In genomic region chr17:68440526-68440925, GRCh38 we compare ENCODE assay signal across 1 cellular context.
TF ChIP-seq lines count a peak whose summit lies in the region.

No MANE protein-coding gene starts in this region.

TF ChIP-seq in endothelial cell of umbilical vein, 7 proteins besides CTCF, POLR2A, EP300 and RAD21:
- TF ChIP-seq, protein P1, sequence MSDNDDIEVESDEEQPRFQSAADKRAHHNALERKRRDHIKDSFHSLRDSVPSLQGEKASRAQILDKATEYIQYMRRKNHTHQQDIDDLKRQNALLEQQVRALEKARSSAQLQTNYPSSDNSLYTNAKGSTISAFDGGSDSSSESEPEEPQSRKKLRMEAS (IDR thresholded peaks at IDR 0.05; ENCODE audit: insufficient read depth, insufficient read length), result no peak
- TF ChIP-seq GATA2 (IDR thresholded peaks at IDR 0.05; ENCODE audit: insufficient read depth, insufficient read length, low read depth, low read length) (no peak), JUN (IDR thresholded peaks at IDR 0.05; ENCODE audit: borderline replicate concordance, insufficient read depth, insufficient read length, low read depth) (no peak), POLR2AphosphoS5 (IDR thresholded peaks at IDR 0.05; ENCODE audit: insufficient read depth, low read depth, low read length) (no peak), EZH2 (IDR thresholded peaks at IDR 0.05; ENCODE audit: borderline replicate concordance, low read depth, low read length, severe bottlenecking) (no peak), FOS (IDR thresholded peaks at IDR 0.05; ENCODE audit: borderline replicate concordance, insufficient read depth, low read length) (no peak), MYC (IDR thresholded peaks at IDR 0.05; ENCODE audit: low read depth, low read length) (no peak)
